In the genomic region with DNA sequence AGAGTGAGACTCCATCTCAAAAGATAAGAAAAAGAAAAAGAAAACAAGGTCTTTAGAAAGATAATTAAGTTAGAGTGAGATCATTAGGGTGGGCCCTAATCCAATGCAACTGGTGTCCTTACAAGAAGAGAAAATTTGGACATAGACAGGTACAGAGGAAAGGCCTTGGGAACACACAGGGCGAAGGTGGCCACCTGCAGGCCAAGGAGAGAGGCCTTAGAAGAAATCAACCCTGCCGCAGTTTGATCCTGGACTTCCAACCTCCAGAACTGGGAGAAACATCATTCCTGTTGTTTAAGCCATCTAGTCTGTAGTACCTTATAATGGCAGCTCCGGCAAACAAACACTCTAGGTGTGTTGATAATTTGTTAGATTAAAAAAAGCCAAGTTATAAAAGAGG, we compare ENCODE assay signal across 2 cellular contexts.
TF ChIP-seq lines count a peak whose summit lies in the region.

No MANE protein-coding gene starts in this region.

TF ChIP-seq in HepG2, 621 proteins besides CTCF, POLR2A, EP300 and RAD21:
- peak; percentile 35; the same call in 1 of the 2 replicates for TF ChIP-seq STAG1 (CRISPR knock-in tag; IDR thresholded peaks at IDR 0.05)
- TF ChIP-seq, protein P1, sequence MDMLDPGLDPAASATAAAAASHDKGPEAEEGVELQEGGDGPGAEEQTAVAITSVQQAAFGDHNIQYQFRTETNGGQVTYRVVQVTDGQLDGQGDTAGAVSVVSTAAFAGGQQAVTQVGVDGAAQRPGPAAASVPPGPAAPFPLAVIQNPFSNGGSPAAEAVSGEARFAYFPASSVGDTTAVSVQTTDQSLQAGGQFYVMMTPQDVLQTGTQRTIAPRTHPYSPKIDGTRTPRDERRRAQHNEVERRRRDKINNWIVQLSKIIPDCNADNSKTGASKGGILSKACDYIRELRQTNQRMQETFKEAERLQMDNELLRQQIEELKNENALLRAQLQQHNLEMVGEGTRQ (IDR thresholded peaks at IDR 0.05; ENCODE audit: low read depth, low read length): no peak
- TF ChIP-seq, protein P1 (CRISPR knock-in tag; IDR thresholded peaks at IDR 0.05; ENCODE audit: borderline replicate concordance): no peak
- TF ChIP-seq, protein P2, sequence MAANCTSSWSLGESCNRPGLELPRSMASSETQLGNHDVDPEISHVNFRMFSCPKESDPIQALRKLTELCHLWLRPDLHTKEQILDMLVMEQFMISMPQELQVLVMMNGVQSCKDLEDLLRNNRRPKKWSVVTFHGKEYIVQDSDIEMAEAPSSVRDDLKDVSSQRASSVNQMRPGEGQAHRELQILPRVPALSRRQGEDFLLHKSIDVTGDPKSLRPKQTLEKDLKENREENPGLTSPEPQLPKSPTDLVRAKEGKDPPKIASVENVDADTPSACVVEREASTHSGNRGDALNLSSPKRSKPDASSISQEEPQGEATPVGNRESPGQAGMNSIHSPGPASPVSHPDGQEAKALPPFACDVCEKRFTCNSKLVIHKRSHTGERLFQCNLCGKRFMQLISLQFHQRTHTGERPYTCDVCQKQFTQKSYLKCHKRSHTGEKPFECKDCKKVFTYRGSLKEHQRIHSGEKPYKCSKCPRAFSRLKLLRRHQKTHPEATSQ (CRISPR knock-in tag; IDR thresholded peaks at IDR 0.05; ENCODE audit: borderline replicate concordance): no peak
TF ChIP-seq in HepG2: peak in this region for 1.

TF ChIP-seq in H1, 55 proteins besides CTCF, POLR2A, EP300 and RAD21:
- TF ChIP-seq POU5F1 (IDR thresholded peaks at IDR 0.05; ENCODE audit: low read depth, low read length) (no peak), SRF (IDR thresholded peaks at IDR 0.05; ENCODE audit: low read depth, low read length) (no peak), TAF7 (optimal IDR thresholded peaks at IDR 0.05; ENCODE audit: borderline replicate concordance, low read depth, low read length) (no peak), KDM1A (IDR thresholded peaks at IDR 0.05; ENCODE audit: borderline replicate concordance, low read length) (no peak), EZH2 (IDR thresholded peaks at IDR 0.05; ENCODE audit: low read depth, low read length, severe bottlenecking) (no peak)
